25 cellular contexts compared by ENCODE assay signal in genomic region chr1:34828611-34829010, GRCh38. TPM values are rescaled to one million over a fixed set of nuclear protein-coding genes. Genes with fewer than 3 reads are reported as not detected.
"Had no signal": no experiment of that assay in that cellular context is flagged by ENCODE, and none has a peak within 500 bp of the region (broad histone marks: within the 10 kb centered on the region; RNA-seq: fewer than 3 reads in every experiment).

No MANE protein-coding gene starts in this region.

- H3K27me3 ChIP-seq: hepatocyte, spleen, testis had no signal

- H3K9me3 ChIP-seq: testis had no signal

- ATAC-seq: effector memory CD8-positive, alpha-beta T cell; left colon; naive thymus-derived CD4-positive, alpha-beta T cell; sciatic nerve; stimulated activated memory B cell treated with anti-CD40 and anti-IgM and Interleukin-4, amounts not matched to agents 10 μg/mL and 1 μg/mL and 100 μg/mL, for 72 hours; stimulated activated naive CD8-positive, alpha-beta T cell treated with anti-CD3 and anti-CD28 coated beads, Interleukin-15, amount 100 ng/mL, for 72 hours had no signal

- H3K4me1 ChIP-seq: spleen had no signal

- H3K4me3 ChIP-seq: hepatocyte, spleen, testis had no signal

- H3K27ac ChIP-seq: hepatocyte, spleen, testis had no signal

- H3K4me3 Mint-ChIP-seq: effector memory CD8-positive, alpha-beta T cell; naive thymus-derived CD4-positive, alpha-beta T cell; nephron progenitor cell; stimulated activated memory B cell treated with anti-CD40 and anti-IgM and Interleukin-4, amounts not matched to agents 10 μg/mL and 1 μg/mL and 100 μg/mL, for 72 hours; stimulated activated naive CD8-positive, alpha-beta T cell treated with anti-CD3 and anti-CD28 coated beads, Interleukin-15, amount 100 ng/mL, for 72 hours; type B pancreatic cell had no signal

- H3K9me3 Mint-ChIP-seq: effector memory CD8-positive, alpha-beta T cell; nephron progenitor cell; stimulated activated naive CD8-positive, alpha-beta T cell treated with anti-CD3 and anti-CD28 coated beads, Interleukin-15, amount 100 ng/mL, for 72 hours; type B pancreatic cell had no signal

- H3K36me3 Mint-ChIP-seq: type B pancreatic cell had no signal

- H3K27me3 Mint-ChIP-seq: effector memory CD8-positive, alpha-beta T cell; naive thymus-derived CD4-positive, alpha-beta T cell; stimulated activated memory B cell treated with anti-CD40 and anti-IgM and Interleukin-4, amounts not matched to agents 10 μg/mL and 1 μg/mL and 100 μg/mL, for 72 hours; stimulated activated naive CD8-positive, alpha-beta T cell treated with anti-CD3 and anti-CD28 coated beads, Interleukin-15, amount 100 ng/mL, for 72 hours had no signal

- DNase-seq: effector memory CD8-positive, alpha-beta T cell; erythroblast; foreskin melanocyte; left colon; mammary epithelial cell; naive thymus-derived CD4-positive, alpha-beta T cell; nephron progenitor cell; spleen; stimulated activated CD4-positive, alpha-beta T cell treated with anti-CD3 and anti-CD28 coated beads, Interleukin-15, amount 100 ng/mL, for 24 hours; stimulated activated CD4-positive, alpha-beta T cell treated with anti-CD3 and anti-CD28 coated beads, Interleukin-1b, Interleukin-23, amount 100 ng/mL, for 48 hours; stimulated activated CD4-positive, alpha-beta T cell treated with anti-CD3 and anti-CD28 coated beads, Interleukin-4, amount 100 ng/mL, for 24 hours; stimulated activated naive CD8-positive, alpha-beta T cell treated with anti-CD3 and anti-CD28 coated beads, Interleukin-15, amount 100 ng/mL, for 72 hours; testis had no signal

- H3K27ac Mint-ChIP-seq: effector memory CD8-positive, alpha-beta T cell; stimulated activated memory B cell treated with anti-CD40 and anti-IgM and Interleukin-4, amounts not matched to agents 10 μg/mL and 1 μg/mL and 100 μg/mL, for 72 hours; type B pancreatic cell had no signal

- H3K4me1 Mint-ChIP-seq: stimulated activated memory B cell treated with anti-CD40 and anti-IgM and Interleukin-4, amounts not matched to agents 10 μg/mL and 1 μg/mL and 100 μg/mL, for 72 hours; stimulated activated naive CD8-positive, alpha-beta T cell treated with anti-CD3 and anti-CD28 coated beads, Interleukin-15, amount 100 ng/mL, for 72 hours had no signal

RNA-seq across cellular contexts. Expression of gene GJA4, which starts 35.8 kb away (rescaled TPM):
- total RNA-seq: kidney epithelial cell; mammary epithelial cell; naive thymus-derived CD4-positive, alpha-beta T cell had no signal

RNA-seq across cellular contexts. Expression of gene GJB3, which starts 47.6 kb away (rescaled TPM):
- total RNA-seq: endothelial cell of umbilical vein; mesenteric fat pad; mononuclear cell; naive thymus-derived CD4-positive, alpha-beta T cell; omental fat pad; pulmonary artery endothelial cell; skeletal muscle tissue; spleen; subcutaneous adipose tissue had no signal
